ENCODE assay signal across 1 cellular context in the genomic region with DNA sequence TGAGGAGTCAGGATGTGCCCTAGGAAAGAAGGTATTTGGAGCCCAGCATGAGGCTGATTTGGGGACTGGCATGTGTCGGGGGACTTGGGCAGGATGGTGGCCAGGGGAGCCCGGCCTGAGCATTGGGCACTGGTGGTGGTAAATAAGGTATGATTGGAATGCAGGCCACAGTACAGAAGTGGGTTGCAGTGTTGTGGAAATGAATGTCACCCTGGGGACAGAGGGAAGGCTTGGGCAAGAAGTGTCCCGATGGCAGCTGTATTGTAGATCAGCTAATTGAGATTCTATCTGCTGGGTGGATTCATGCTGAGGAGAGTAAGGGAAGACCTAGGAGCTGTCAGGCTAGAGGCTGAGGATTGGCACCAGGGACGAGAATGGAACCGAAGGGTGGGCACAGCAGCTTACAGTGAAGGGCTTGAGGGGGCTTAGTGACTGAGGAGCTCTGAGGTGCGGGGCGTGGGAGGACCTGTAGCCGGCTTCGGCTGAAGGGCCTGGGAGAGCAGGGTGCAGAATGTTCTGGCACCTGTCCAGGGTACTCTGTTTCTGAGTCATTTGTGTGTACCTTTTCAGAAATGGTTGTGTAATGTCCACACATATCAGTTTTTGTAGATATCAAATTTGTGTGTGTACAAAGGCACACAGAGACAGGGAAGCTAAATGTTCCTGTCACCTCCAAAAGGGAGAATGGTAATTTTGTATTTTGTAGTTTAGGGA.
A peak's percentile ranks its signal among the peaks of the same experiment; 100 is the strongest.
TF ChIP-seq lines count a peak whose summit lies in the region.

No MANE protein-coding gene starts in this region.

TF ChIP-seq in HepG2, 621 proteins besides CTCF, POLR2A, EP300 and RAD21 (continued from another document and continues in another):
- TF ChIP-seq, protein P1, sequence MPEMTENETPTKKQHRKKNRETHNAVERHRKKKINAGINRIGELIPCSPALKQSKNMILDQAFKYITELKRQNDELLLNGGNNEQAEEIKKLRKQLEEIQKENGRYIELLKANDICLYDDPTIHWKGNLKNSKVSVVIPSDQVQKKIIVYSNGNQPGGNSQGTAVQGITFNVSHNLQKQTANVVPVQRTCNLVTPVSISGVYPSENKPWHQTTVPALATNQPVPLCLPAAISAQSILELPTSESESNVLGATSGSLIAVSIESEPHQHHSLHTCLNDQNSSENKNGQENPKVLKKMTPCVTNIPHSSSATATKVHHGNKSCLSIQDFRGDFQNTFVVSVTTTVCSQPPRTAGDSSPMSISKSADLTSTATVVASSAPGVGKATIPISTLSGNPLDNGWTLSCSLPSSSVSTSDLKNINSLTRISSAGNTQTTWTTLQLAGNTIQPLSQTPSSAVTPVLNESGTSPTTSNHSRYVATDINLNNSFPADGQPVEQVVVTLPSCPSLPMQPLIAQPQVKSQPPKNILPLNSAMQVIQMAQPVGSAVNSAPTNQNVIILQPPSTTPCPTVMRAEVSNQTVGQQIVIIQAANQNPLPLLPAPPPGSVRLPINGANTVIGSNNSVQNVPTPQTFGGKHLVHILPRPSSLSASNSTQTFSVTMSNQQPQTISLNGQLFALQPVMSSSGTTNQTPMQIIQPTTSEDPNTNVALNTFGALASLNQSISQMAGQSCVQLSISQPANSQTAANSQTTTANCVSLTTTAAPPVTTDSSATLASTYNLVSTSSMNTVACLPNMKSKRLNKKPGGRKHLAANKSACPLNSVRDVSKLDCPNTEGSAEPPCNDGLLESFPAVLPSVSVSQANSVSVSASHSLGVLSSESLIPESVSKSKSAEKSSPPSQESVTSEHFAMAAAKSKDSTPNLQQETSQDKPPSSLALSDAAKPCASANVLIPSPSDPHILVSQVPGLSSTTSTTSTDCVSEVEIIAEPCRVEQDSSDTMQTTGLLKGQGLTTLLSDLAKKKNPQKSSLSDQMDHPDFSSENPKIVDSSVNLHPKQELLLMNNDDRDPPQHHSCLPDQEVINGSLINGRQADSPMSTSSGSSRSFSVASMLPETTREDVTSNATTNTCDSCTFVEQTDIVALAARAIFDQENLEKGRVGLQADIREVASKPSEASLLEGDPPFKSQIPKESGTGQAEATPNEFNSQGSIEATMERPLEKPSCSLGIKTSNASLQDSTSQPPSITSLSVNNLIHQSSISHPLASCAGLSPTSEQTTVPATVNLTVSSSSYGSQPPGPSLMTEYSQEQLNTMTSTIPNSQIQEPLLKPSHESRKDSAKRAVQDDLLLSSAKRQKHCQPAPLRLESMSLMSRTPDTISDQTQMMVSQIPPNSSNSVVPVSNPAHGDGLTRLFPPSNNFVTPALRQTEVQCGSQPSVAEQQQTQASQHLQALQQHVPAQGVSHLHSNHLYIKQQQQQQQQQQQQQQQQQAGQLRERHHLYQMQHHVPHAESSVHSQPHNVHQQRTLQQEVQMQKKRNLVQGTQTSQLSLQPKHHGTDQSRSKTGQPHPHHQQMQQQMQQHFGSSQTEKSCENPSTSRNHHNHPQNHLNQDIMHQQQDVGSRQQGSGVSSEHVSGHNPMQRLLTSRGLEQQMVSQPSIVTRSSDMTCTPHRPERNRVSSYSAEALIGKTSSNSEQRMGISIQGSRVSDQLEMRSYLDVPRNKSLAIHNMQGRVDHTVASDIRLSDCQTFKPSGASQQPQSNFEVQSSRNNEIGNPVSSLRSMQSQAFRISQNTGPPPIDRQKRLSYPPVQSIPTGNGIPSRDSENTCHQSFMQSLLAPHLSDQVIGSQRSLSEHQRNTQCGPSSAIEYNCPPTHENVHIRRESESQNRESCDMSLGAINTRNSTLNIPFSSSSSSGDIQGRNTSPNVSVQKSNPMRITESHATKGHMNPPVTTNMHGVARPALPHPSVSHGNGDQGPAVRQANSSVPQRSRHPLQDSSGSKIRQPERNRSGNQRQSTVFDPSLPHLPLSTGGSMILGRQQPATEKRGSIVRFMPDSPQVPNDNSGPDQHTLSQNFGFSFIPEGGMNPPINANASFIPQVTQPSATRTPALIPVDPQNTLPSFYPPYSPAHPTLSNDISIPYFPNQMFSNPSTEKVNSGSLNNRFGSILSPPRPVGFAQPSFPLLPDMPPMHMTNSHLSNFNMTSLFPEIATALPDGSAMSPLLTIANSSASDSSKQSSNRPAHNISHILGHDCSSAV (CRISPR knock-in tag; IDR thresholded peaks at IDR 0.05; ENCODE audit: borderline replicate concordance) = no peak
- TF ChIP-seq, protein P2, sequence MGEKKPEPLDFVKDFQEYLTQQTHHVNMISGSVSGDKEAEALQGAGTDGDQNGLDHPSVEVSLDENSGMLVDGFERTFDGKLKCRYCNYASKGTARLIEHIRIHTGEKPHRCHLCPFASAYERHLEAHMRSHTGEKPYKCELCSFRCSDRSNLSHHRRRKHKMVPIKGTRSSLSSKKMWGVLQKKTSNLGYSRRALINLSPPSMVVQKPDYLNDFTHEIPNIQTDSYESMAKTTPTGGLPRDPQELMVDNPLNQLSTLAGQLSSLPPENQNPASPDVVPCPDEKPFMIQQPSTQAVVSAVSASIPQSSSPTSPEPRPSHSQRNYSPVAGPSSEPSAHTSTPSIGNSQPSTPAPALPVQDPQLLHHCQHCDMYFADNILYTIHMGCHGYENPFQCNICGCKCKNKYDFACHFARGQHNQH (CRISPR knock-in tag; IDR thresholded peaks at IDR 0.05) = no peak
- TF ChIP-seq MED13 (CRISPR knock-in tag; IDR thresholded peaks at IDR 0.05) (no peak), ZNF570 (CRISPR knock-in tag; IDR thresholded peaks at IDR 0.05; ENCODE audit: borderline replicate concordance) (no peak), TAF15 (IDR thresholded peaks at IDR 0.05; ENCODE audit: low read depth, low read length, poor library complexity, severe bottlenecking) (no peak), SATB2 (CRISPR knock-in tag; IDR thresholded peaks at IDR 0.05) (no peak), PHF8 (CRISPR knock-in tag; IDR thresholded peaks at IDR 0.05) (no peak), ZNF652 (CRISPR knock-in tag; IDR thresholded peaks at IDR 0.05; ENCODE audit: borderline replicate concordance, low read depth) (no peak), ESRRA (CRISPR knock-in tag; IDR thresholded peaks at IDR 0.05; ENCODE audit: low read depth) (no peak), FOXA1 (IDR thresholded peaks at IDR 0.05) (no peak), FOXA1 (CRISPR knock-in tag; IDR thresholded peaks at IDR 0.05) (peak; percentile 61; the same call in 1 of the 2 replicates), SP5 (CRISPR knock-in tag; IDR thresholded peaks at IDR 0.05; ENCODE audit: borderline replicate concordance, low read depth) (no peak), ZNF335 (CRISPR knock-in tag; IDR thresholded peaks at IDR 0.05) (no peak), HOXD1 (CRISPR knock-in tag; IDR thresholded peaks at IDR 0.05) (0 out of 2 replicates have a peak, but pooled peaks have one; percentile 31), ZNF775 (CRISPR knock-in tag; IDR thresholded peaks at IDR 0.05; ENCODE audit: borderline replicate concordance) (no peak), DNMT1 (CRISPR knock-in tag; IDR thresholded peaks at IDR 0.05) (no peak), MAZ (IDR thresholded peaks at IDR 0.05; ENCODE audit: borderline replicate concordance, low read depth, low read length) (no peak), MAZ (CRISPR knock-in tag; IDR thresholded peaks at IDR 0.05; ENCODE audit: low read depth) (no peak), SIX1 (CRISPR knock-in tag; IDR thresholded peaks at IDR 0.05; ENCODE audit: borderline replicate concordance) (peak; percentile 44; the same call in 1 of the 2 replicates), SMARCE1 (IDR thresholded peaks at IDR 0.05; ENCODE audit: borderline replicate concordance) (no peak), ZNF557 (CRISPR knock-in tag; IDR thresholded peaks at IDR 0.05) (no peak), ZBTB20 (CRISPR knock-in tag; IDR thresholded peaks at IDR 0.05; ENCODE audit: borderline replicate concordance, low read depth) (no peak), TGIF2 (CRISPR knock-in tag; IDR thresholded peaks at IDR 0.05) (no peak), KMT2A (CRISPR knock-in tag; IDR thresholded peaks at IDR 0.05) (no peak), CHCHD3 (CRISPR knock-in tag; IDR thresholded peaks at IDR 0.05) (no peak)
- TF ChIP-seq, protein P3, sequence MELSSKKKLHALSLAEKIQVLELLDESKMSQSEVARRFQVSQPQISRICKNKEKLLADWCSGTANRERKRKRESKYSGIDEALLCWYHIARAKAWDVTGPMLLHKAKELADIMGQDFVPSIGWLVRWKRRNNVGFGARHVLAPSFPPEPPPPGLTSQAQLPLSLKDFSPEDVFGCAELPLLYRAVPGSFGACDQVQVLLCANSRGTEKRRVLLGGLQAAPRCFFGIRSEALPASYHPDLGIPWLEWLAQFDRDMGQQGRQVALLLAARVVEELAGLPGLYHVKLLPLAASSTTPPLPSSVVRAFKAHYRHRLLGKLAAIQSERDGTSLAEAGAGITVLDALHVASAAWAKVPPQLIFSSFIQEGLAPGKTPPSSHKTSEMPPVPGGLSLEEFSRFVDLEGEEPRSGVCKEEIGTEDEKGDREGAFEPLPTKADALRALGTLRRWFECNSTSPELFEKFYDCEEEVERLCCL (CRISPR knock-in tag; IDR thresholded peaks at IDR 0.05; ENCODE audit: borderline replicate concordance) = no peak
- TF ChIP-seq, protein P4, sequence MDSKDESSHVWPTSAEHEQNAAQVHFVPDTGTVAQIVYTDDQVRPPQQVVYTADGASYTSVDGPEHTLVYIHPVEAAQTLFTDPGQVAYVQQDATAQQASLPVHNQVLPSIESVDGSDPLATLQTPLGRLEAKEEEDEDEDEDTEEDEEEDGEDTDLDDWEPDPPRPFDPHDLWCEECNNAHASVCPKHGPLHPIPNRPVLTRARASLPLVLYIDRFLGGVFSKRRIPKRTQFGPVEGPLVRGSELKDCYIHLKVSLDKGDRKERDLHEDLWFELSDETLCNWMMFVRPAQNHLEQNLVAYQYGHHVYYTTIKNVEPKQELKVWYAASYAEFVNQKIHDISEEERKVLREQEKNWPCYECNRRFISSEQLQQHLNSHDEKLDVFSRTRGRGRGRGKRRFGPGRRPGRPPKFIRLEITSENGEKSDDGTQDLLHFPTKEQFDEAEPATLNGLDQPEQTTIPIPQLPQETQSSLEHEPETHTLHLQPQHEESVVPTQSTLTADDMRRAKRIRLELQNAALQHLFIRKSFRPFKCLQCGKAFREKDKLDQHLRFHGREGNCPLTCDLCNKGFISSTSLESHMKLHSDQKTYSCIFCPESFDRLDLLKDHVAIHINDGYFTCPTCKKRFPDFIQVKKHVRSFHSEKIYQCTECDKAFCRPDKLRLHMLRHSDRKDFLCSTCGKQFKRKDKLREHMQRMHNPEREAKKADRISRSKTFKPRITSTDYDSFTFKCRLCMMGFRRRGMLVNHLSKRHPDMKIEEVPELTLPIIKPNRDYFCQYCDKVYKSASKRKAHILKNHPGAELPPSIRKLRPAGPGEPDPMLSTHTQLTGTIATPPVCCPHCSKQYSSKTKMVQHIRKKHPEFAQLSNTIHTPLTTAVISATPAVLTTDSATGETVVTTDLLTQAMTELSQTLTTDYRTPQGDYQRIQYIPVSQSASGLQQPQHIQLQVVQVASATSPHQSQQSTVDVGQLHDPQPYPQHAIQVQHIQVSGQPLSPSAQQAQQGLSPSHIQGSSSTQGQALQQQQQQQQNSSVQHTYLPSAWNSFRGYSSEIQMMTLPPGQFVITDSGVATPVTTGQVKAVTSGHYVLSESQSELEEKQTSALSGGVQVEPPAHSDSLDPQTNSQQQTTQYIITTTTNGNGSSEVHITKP (CRISPR knock-in tag; IDR thresholded peaks at IDR 0.05; ENCODE audit: low read depth) = no peak
- TF ChIP-seq, protein P5, sequence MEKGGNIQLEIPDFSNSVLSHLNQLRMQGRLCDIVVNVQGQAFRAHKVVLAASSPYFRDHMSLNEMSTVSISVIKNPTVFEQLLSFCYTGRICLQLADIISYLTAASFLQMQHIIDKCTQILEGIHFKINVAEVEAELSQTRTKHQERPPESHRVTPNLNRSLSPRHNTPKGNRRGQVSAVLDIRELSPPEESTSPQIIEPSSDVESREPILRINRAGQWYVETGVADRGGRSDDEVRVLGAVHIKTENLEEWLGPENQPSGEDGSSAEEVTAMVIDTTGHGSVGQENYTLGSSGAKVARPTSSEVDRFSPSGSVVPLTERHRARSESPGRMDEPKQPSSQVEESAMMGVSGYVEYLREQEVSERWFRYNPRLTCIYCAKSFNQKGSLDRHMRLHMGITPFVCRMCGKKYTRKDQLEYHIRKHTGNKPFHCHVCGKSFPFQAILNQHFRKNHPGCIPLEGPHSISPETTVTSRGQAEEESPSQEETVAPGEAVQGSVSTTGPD (CRISPR knock-in tag; IDR thresholded peaks at IDR 0.05) = no peak
- TF ChIP-seq, protein P6, sequence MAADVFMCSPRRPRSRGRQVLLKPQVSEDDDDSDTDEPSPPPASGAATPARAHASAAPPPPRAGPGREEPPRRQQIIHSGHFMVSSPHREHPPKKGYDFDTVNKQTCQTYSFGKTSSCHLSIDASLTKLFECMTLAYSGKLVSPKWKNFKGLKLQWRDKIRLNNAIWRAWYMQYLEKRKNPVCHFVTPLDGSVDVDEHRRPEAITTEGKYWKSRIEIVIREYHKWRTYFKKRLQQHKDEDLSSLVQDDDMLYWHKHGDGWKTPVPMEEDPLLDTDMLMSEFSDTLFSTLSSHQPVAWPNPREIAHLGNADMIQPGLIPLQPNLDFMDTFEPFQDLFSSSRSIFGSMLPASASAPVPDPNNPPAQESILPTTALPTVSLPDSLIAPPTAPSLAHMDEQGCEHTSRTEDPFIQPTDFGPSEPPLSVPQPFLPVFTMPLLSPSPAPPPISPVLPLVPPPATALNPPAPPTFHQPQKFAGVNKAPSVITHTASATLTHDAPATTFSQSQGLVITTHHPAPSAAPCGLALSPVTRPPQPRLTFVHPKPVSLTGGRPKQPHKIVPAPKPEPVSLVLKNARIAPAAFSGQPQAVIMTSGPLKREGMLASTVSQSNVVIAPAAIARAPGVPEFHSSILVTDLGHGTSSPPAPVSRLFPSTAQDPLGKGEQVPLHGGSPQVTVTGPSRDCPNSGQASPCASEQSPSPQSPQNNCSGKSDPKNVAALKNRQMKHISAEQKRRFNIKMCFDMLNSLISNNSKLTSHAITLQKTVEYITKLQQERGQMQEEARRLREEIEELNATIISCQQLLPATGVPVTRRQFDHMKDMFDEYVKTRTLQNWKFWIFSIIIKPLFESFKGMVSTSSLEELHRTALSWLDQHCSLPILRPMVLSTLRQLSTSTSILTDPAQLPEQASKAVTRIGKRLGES (CRISPR knock-in tag; IDR thresholded peaks at IDR 0.05; ENCODE audit: borderline replicate concordance) = no peak
- TF ChIP-seq, protein P7, sequence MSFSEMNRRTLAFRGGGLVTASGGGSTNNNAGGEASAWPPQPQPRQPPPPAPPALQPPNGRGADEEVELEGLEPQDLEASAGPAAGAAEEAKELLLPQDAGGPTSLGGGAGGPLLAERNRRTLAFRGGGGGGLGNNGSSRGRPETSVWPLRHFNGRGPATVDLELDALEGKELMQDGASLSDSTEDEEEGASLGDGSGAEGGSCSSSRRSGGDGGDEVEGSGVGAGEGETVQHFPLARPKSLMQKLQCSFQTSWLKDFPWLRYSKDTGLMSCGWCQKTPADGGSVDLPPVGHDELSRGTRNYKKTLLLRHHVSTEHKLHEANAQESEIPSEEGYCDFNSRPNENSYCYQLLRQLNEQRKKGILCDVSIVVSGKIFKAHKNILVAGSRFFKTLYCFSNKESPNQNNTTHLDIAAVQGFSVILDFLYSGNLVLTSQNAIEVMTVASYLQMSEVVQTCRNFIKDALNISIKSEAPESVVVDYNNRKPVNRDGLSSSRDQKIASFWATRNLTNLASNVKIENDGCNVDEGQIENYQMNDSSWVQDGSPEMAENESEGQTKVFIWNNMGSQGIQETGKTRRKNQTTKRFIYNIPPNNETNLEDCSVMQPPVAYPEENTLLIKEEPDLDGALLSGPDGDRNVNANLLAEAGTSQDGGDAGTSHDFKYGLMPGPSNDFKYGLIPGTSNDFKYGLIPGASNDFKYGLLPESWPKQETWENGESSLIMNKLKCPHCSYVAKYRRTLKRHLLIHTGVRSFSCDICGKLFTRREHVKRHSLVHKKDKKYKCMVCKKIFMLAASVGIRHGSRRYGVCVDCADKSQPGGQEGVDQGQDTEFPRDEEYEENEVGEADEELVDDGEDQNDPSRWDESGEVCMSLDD (CRISPR knock-in tag; IDR thresholded peaks at IDR 0.05; ENCODE audit: borderline replicate concordance) = no peak
- TF ChIP-seq, protein P8, sequence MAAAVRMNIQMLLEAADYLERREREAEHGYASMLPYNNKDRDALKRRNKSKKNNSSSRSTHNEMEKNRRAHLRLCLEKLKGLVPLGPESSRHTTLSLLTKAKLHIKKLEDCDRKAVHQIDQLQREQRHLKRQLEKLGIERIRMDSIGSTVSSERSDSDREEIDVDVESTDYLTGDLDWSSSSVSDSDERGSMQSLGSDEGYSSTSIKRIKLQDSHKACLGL (CRISPR knock-in tag; IDR thresholded peaks at IDR 0.05) = no peak
